8 cellular contexts compared by ENCODE assay signal in the genomic region with DNA sequence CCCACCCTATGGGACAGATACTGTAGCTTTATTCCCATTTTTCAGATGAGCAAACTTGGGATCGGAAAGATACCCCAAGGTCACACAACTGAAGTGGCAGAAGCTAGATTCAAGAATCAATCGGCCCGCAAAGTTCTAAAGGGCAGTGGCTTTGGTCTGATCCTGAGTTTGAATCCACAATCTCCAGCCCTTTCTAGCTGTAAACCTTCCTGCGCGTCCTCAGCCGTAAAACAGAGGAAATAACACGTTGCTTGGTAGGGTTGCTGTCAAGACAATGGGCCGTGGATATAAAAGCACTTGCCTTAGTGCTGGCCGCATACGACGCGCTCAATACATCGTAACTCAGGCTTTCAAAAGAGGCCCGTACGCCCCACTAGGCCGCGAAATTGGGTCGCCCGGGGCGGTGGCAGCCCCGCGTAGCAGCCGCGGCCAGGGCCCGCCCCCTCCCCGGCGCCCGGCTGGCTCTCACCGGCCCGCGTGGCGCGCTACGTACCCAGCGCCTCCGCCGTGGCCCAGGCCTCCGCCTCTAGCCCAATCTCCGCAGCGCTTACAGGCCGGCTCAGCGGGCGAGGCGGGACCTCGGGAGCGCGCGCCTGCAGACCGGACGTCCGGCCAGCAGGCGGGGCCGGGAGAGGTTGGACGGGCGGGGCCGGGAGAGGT. TPM values are rescaled to one million over a fixed set of nuclear protein-coding genes. Genes with fewer than 3 reads are reported as not detected.
DNase-seq lines count a peak whose midpoint lies in the region; ATAC-seq and TF ChIP-seq lines count a peak whose summit lies in the region.

A gene with protein sequence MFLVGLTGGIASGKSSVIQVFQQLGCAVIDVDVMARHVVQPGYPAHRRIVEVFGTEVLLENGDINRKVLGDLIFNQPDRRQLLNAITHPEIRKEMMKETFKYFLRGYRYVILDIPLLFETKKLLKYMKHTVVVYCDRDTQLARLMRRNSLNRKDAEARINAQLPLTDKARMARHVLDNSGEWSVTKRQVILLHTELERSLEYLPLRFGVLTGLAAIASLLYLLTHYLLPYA (minus strand): TSS at position 573 of the 660 bp plus-strand sequence. CDS start 16,747 bp downstream, outside the sequence.

- peak within 1 kb of the TSS; percentile 97 for H3K27ac Mint-ChIP-seq in T-helper 17 cell

- peak within 1 kb of the TSS; percentile 90 for H3K4me3 ChIP-seq in psoas muscle
- H3K4me3 ChIP-seq in urinary bladder (ENCODE audit: low read depth, low read length) = peak within 1 kb of the TSS; percentile 43

- no peaks in the 10 kb centered on the region for H3K36me3 Mint-ChIP-seq in T-helper 17 cell (ENCODE audit: low read depth)

- peak within 1 kb of the TSS; percentile 94 for H3K4me3 Mint-ChIP-seq in T-helper 17 cell

- peak; percentile 91 for ATAC-seq in HG02884 (IDR thresholded peaks at IDR 0.05; ENCODE audit: unreplicated experiment)
- ATAC-seq in T-helper 17 cell = peak; percentile 97
- peak; percentile 99 for ATAC-seq in left ventricle myocardium superior
- ATAC-seq in psoas muscle = peak; percentile 98 to 99 (median 99)

- H3K27me3 Mint-ChIP-seq in T-helper 17 cell = no peaks in the 10 kb centered on the region

- H3K36me3 ChIP-seq in psoas muscle (ENCODE audit: insufficient read depth in 1 of 2, low read depth in 1 of 2) = no peaks in the 10 kb centered on the region
- H3K36me3 ChIP-seq in urinary bladder (ENCODE audit: insufficient read depth) = no peaks in the 10 kb centered on the region

- WGBS in psoas muscle, 3 donors = 0 to 1% (median 0%) methylated on average over 21 to 56 of the region's 56 CpGs
- WGBS in urinary bladder = under 1% methylated on average over 56 of the region's 56 CpGs

- H3K4me1 ChIP-seq in psoas muscle = peaks cover 23% of the 10 kb centered on the region
- H3K4me1 ChIP-seq in urinary bladder (ENCODE audit: insufficient read depth) = peaks cover 2% of the 10 kb centered on the region

- H3K27ac ChIP-seq in psoas muscle (peak within 1 kb of the TSS; percentile 97), urinary bladder (ENCODE audit: low read depth) (peak within 1 kb of the TSS; percentile 92)

- intact Hi-C loops in left ventricle myocardium superior (cut with micrococcal nuclease) = no loop called here
- intact Hi-C loops in psoas muscle (cut with DNase I) = loop anchor here in 1 of 2 donors (5.0 kb wide), 2 partner anchors 46 to 81 kb away; a partner anchor contains a TSS

- DNase-seq in GM13977 (ENCODE audit: low spot score) (peak; percentile 96), NCI-H1694 (lab: John Stamatoyannopoulos, UW) (peak; percentile 82), T-helper 17 cell (peak; percentile 84 to 91 (median 90)), amygdala (lab: John Stamatoyannopoulos, UW) (peak; percentile 29 to 94 (median 82)), left ventricle myocardium superior (peak; percentile 97), psoas muscle (peak; percentile 96 to 97)

- H3K9me3 ChIP-seq in T-helper 17 cell (ENCODE audit: control insufficient read depth, low read length, poor library complexity, severe bottlenecking) = no peaks in the 10 kb centered on the region
- H3K9me3 ChIP-seq in psoas muscle = no peaks in the 10 kb centered on the region

- H3K27me3 ChIP-seq in psoas muscle (ENCODE audit: insufficient read depth in 3 of 3, low read length in 2 of 3) = no peaks in the 10 kb centered on the region

- TF ChIP-seq CTCF in GM13977 (IDR thresholded peaks at IDR 0.05; ENCODE audit: extremely low read depth, insufficient read depth, missing control alignments) (no peak), psoas muscle (IDR thresholded peaks at IDR 0.05) (no peak)

- H3K4me1 Mint-ChIP-seq in T-helper 17 cell = peaks cover 23% of the 10 kb centered on the region

- in situ Hi-C loops in GM13977 (cut with MboI; ENCODE audit: low pct_unique_long_range_greater_than_20kb, low sequenced_read_pairs, unreplicated experiment) = no loop called here

RNA-seq across cellular contexts. Expression of the gene that starts here (rescaled TPM):
- 10 to 100 TPM; 13.5 to 20.3 TPM for total RNA-seq in T-helper 17 cell
- total RNA-seq in left ventricle myocardium superior = 25.6 TPM
- total RNA-seq in psoas muscle = 10 to 100 TPM in 3 of 4 donors, 1 to 10 TPM in 1; 6.9 to 13.5 (median 11.0) TPM
- 10 to 100 TPM in 1 of 3 donors, 1 to 10 TPM in 2; 6.4 to 14.2 (median 8.4) TPM for polyA plus RNA-seq in psoas muscle
- 26.5 TPM for total RNA-seq in urinary bladder
- polyA plus RNA-seq in urinary bladder = 39.4 TPM

Comparison
In these comparisons a context has a peak if more than half of its experiments do, and no peak if none do; other contexts are left out.
1. Peak in every context shown above with its lines: DNase-seq, ATAC-seq, H3K4me3 ChIP-seq and H3K27ac ChIP-seq.